In the genomic region with DNA sequence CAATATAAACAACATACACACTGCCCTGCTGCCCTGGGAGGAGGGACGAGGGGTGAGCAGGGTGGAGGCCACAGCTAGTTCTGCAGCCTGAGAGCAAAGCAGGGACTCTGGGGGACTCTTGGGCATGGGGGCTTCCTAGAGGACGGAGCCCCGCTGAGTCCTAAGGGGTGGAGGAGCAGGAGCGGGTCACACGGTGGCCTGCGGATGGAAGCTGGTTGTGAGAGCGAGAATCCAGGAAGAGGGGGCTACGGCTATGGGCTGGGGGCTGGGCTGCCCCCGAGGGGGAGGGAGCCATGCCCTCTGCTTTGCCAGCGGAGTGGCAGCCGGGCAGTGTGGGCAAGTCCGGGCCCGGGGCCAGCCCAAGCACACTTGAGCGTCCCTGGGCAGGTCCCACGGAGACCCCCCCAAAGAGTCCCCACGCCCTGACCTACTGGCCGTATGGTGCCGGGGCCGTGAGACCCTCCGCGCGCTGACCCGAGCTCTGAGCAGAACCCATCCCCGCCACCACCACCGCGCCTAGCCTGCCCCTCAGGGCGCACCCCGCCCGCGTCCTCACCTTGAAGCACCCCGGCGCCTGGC, we compare ENCODE assay signal across 15 cellular contexts. TPM values are rescaled to one million over a fixed set of nuclear protein-coding genes. Genes with fewer than 3 reads are reported as not detected.
DNase-seq lines count a peak whose midpoint lies in the region; ATAC-seq, FAIRE-seq and TF ChIP-seq lines count a peak whose summit lies in the region.
"Had no signal": no experiment of that assay in that cellular context is flagged by ENCODE, and none has a peak within 500 bp of the region (broad histone marks: within the 10 kb centered on the region; RNA-seq: fewer than 3 reads in every experiment).

No MANE protein-coding gene starts in this region.

- no peak for TF ChIP-seq CTCF in LNCaP clone FGC (IDR thresholded peaks at IDR 0.05; ENCODE audit: control insufficient read depth, extremely low read depth, insufficient read depth)
- TF ChIP-seq CTCF in H1 (IDR thresholded peaks at IDR 0.05; ENCODE audit: control extremely low read depth in 1 of 3, insufficient read depth in 1 of 3, low read depth in 1 of 3, low read length in 3 of 3) = no peak

- H3K14ac ChIP-seq in H1 (ENCODE audit: insufficient read length) = no peak overlapping the region

- no peaks in the 10 kb centered on the region for H3K79me2 ChIP-seq in H1 (ENCODE audit: control insufficient read depth in 1 of 2, insufficient read depth in 2 of 2, low read length in 2 of 2)

- no peaks in the 10 kb centered on the region for H3K79me1 ChIP-seq in H1 (ENCODE audit: low read depth, low read length)

- H3K4me3 ChIP-seq in LNCaP clone FGC (ENCODE audit: low read depth, low read length) = 0 out of 2 replicates have a peak overlapping the region, but pooled peaks have one; percentile 28
- peak overlapping the region; percentile 48 to 65 (median 58) for H3K4me3 ChIP-seq in H1 (ENCODE audit: extremely low read depth in 1 of 4, insufficient read depth in 2 of 4, low read depth in 3 of 4, low read length in 4 of 4)
- peak overlapping the region; percentile 63 for H3K4me3 ChIP-seq in mesodermal cell (ENCODE audit: extremely low read depth, insufficient read depth, low read length, poor library complexity, severe bottlenecking)
- H3K4me3 ChIP-seq in subcutaneous abdominal adipose tissue (ENCODE audit: low read depth in 1 of 5, low read length in 5 of 5) = peak overlapping the region; percentile 58 to 74 (median 68)

- H2AFZ ChIP-seq in H1 (ENCODE audit: low read length) = peak overlapping the region; percentile 85; the same call in 1 of the 2 replicates

- H3K4ac ChIP-seq in H1 (replicated peaks; ENCODE audit: insufficient read length, low read depth, low read length) = no peak overlapping the region

- no peak for ATAC-seq in HG03432 (IDR thresholded peaks at IDR 0.05; ENCODE audit: unreplicated experiment)
- ATAC-seq: activated CD4-positive, CD25-positive, alpha-beta regulatory T cell treated with anti-CD3 and anti-CD28 coated beads, Interleukin-2, amount 50 U/mL, for 24 hours had no signal

- DNase-seq in LNCaP clone FGC (ENCODE audit: low read depth) (no peak), H1 (ENCODE audit: low read depth in 1 of 2, low spot score in 2 of 2) (no peak), T-helper 9 cell (no peak), NCI-H345 treated with DMSO at 0.1 percent for 48 hours (lab: John Stamatoyannopoulos, UW; ENCODE audit: unreplicated experiment) (no peak), COLO668 (lab: John Stamatoyannopoulos, UW; ENCODE audit: unreplicated experiment) (no peak)
- DNase-seq: activated naive CD4-positive, alpha-beta T cell; NCI-H187 treated with DMSO at 0.1 percent for 48 hours; stimulated activated CD4-positive, alpha-beta T cell treated with anti-CD3 and anti-CD28 coated beads, Interleukin-2, amount 100 ng/mL, for 24 hours had no signal

- TF ChIP-seq EP300 in H1 (IDR thresholded peaks at IDR 0.05; ENCODE audit: borderline replicate concordance in 1 of 2, low read depth in 2 of 2, low read length in 2 of 2) = no peak

- H4K20me1 ChIP-seq in H1 (replicated peaks in 1 of 2; ENCODE audit: control insufficient read depth in 1 of 2, insufficient read depth in 2 of 2, low read length in 2 of 2) = no peaks in the 10 kb centered on the region

- CTCF ChIA-PET in H1 (lab: Charles Lee; ENCODE audit: partially characterized antibody) = interaction anchor here (0.6 to 45.1 kb wide), 5 partner anchors 5 to 117 kb away, joined by 3 to 1432 read pairs (median 6); partner anchors contain the start of genes ADAM33 and SIGLEC1

- H4K8ac ChIP-seq in H1 (ENCODE audit: extremely low read depth, insufficient read depth, low read length) = peak overlapping the region; percentile 79

- POLR2A ChIA-PET in H1 (lab: Charles Lee; ENCODE audit: partially characterized antibody) = interaction anchor here (1.1 to 1.7 kb wide), 3 partner anchors 9 to 70 kb away, joined by 3 to 4 read pairs (median 3); no protein-coding TSS in a partner anchor

- peak overlapping the region; percentile 71 to 76 for H3K4me2 ChIP-seq in H1 (ENCODE audit: insufficient read depth in 1 of 2, low read depth in 2 of 2, low read length in 2 of 2)

- peak overlapping the region; percentile 8 for H4K91ac ChIP-seq in H1 (replicated peaks; ENCODE audit: insufficient read length, low read length)

- peaks cover 11% of the 10 kb centered on the region for H3K23me2 ChIP-seq in H1 (ENCODE audit: low read depth, low read length)

- no peak overlapping the region for H2BK5ac ChIP-seq in H1 (ENCODE audit: low read depth, low read length)

- H3K56ac ChIP-seq in H1 (replicated peaks; ENCODE audit: insufficient read length, low read depth, low read length) = no peak overlapping the region

- H2AK5ac ChIP-seq in H1 (ENCODE audit: low read depth, low read length) = no peak overlapping the region

- 20% methylated on average over 23 of the region's 32 CpGs; no CpG with 5 or more reads in 1 of the 2 experiments for WGBS in H1 (ENCODE audit: extremely low coverage in 1 of 2, insufficient coverage in 1 of 2, insufficient read length in 1 of 2, insufficient replicate concordance in 2 of 2, low coverage in 1 of 2, low lambda C conversion rate in 2 of 2, missing lambda C conversion rate in 1 of 2), 2 experiments
- WGBS in mesodermal cell (ENCODE audit: insufficient coverage in 2 of 2), 2 experiments = 20 to 22% methylated on average over 21 to 31 of the region's 32 CpGs

- no peak for TF ChIP-seq POLR2A in H1 (IDR thresholded peaks at IDR 0.05; ENCODE audit: control extremely low read depth in 1 of 2, low read depth in 2 of 2, low read length in 2 of 2)

- peak overlapping the region; percentile 75 for H2BK15ac ChIP-seq in H1 (ENCODE audit: low read length)

- H3K36me3 ChIP-seq in H1 (ENCODE audit: control insufficient read depth in 2 of 4, insufficient read depth in 4 of 4, low read length in 3 of 4) = no peaks in the 10 kb centered on the region
- H3K36me3 ChIP-seq in mesodermal cell (ENCODE audit: control insufficient read depth, insufficient read depth, low read length) = no peaks in the 10 kb centered on the region
- no peaks in the 10 kb centered on the region for H3K36me3 ChIP-seq in subcutaneous abdominal adipose tissue (ENCODE audit: control insufficient read depth in 5 of 5, insufficient read depth in 5 of 5, low read length in 5 of 5)

- H4K5ac ChIP-seq in H1 (ENCODE audit: insufficient read length, low read depth, low read length) = no peak overlapping the region

- H2BK20ac ChIP-seq in H1 (ENCODE audit: low read length) = peak overlapping the region; percentile 72; the same call in 1 of the 2 replicates

- no peak for FAIRE-seq in H1 (lab: Jason Lieb, UNC)

- no peak overlapping the region for H2BK120ac ChIP-seq in H1 (replicated peaks; ENCODE audit: low read depth, low read length)

- no peak for TF ChIP-seq RAD21 in H1 (IDR thresholded peaks at IDR 0.05 in 1 of 2, conservative IDR thresholded peaks at IDR 0.05 in 1 of 2; ENCODE audit: low read depth in 2 of 2, low read length in 2 of 2)

- H3K18ac ChIP-seq in H1 (ENCODE audit: extremely low read depth, low read length) = no peak overlapping the region; the same call in 1 of the 2 replicates

- H3K9ac ChIP-seq in H1 (replicated peaks in 1 of 4; ENCODE audit: extremely low read depth in 1 of 4, low read depth in 3 of 4, low read length in 3 of 4) (no peak overlapping the region), subcutaneous abdominal adipose tissue (ENCODE audit: low read length in 5 of 5) (peak overlapping the region in 1 of 5 donors; percentile 16)

- H2BK12ac ChIP-seq in H1 (ENCODE audit: low read depth, low read length) = 0 out of 2 replicates have a peak overlapping the region, but pooled peaks have one; percentile 63

- H3K9me3 ChIP-seq in H1 (ENCODE audit: insufficient read depth in 2 of 2, low read depth in 1 of 2, low read length in 1 of 2) (no peaks in the 10 kb centered on the region), mesodermal cell (ENCODE audit: control insufficient read depth, low read length) (no peaks in the 10 kb centered on the region), subcutaneous abdominal adipose tissue (ENCODE audit: control insufficient read depth in 5 of 5, low read length in 5 of 5) (no peaks in the 10 kb centered on the region)

- H3K4me1 ChIP-seq in H1 (replicated peaks in 1 of 4; ENCODE audit: control insufficient read depth in 3 of 4, insufficient read depth in 4 of 4, low read length in 3 of 4) (peaks cover 5 to 32% (median 17%) of the 10 kb centered on the region in 4 experiments), mesodermal cell (ENCODE audit: control insufficient read depth, insufficient read depth, low read length, poor library complexity, severe bottlenecking) (peaks cover 32% of the 10 kb centered on the region), subcutaneous abdominal adipose tissue (ENCODE audit: control insufficient read depth in 5 of 5, insufficient read depth in 5 of 5, low read length in 5 of 5) (peaks cover 1 to 54% (median 41%) of the 10 kb centered on the region in 5 donors)

- H3K23ac ChIP-seq in H1 (ENCODE audit: insufficient read length) = no peak overlapping the region

- H3K27me3 ChIP-seq in H1 (replicated peaks in 1 of 4; ENCODE audit: control insufficient read depth in 3 of 4, extremely low read depth in 1 of 4, insufficient read depth in 3 of 4, low read length in 3 of 4) (peaks cover 0 to 13% (median 8%) of the 10 kb centered on the region in 4 experiments; a peak in 6 of 7 replicates), subcutaneous abdominal adipose tissue (ENCODE audit: control insufficient read depth in 5 of 5, insufficient read depth in 4 of 5, low read length in 5 of 5) (peaks cover 14 to 21% (median 18%) of the 10 kb centered on the region in 5 donors)

- H3K27ac ChIP-seq in H1 (ENCODE audit: low read depth, low read length) = no peak overlapping the region
- H3K27ac ChIP-seq in mesodermal cell (ENCODE audit: low read depth, low read length, severe bottlenecking) = peak overlapping the region; percentile 77
- peak overlapping the region; percentile 54 for H3K27ac ChIP-seq in subcutaneous abdominal adipose tissue (ENCODE audit: low read depth, low read length)
- H3K27ac ChIP-seq: HL-60 had no signal

RNA-seq across cellular contexts. Expression of gene ADAM33, which starts 0.4 kb away (rescaled TPM):
- total RNA-seq in H1 (2021; fragmentation: NEBNext Ultra II Directional; extraction: Animal tissue kit (Norgen Biotek cat#: 25700)) = 5.7 and 6.0 TPM in 2 replicates
- polyA plus RNA-seq in H1 (2011; rRNA removed) = 4.2 and 7.0 TPM in 2 replicates
- 5.8 TPM for polyA plus RNA-seq in H1 (2011; cell fraction: cytosol; rRNA removed)
- 49.2 TPM for polyA plus RNA-seq in H1 (2011; cell fraction: nucleus; rRNA removed)
- 4.7 to 8.5 TPM (median 6.9 TPM) in 4 replicates for polyA plus RNA-seq in H1 (2012, experiment 1 of 2)
- polyA plus RNA-seq in H1 (2012, experiment 2 of 2) = 3.2 TPM
- 4.5 TPM for polyA plus RNA-seq in H1 (2013, experiment 1 of 2)
- 4.1 TPM for polyA plus RNA-seq in H1 (2013, experiment 2 of 2)
- polyA minus RNA-seq in H1 (2011; rRNA and poly(A)+ RNA removed) = 1.6 and 2.3 TPM in 2 replicates
- 1.6 TPM for polyA minus RNA-seq in H1 (2011; cell fraction: cytosol; rRNA and poly(A)+ RNA removed)
- 10.8 TPM for polyA minus RNA-seq in H1 (2011; cell fraction: nucleus; rRNA and poly(A)+ RNA removed)
- polyA plus RNA-seq in mesodermal cell (2013, experiment 1 of 2) = 34.2 TPM
- polyA plus RNA-seq in mesodermal cell (2013, experiment 2 of 2) = 40.7 TPM

RNA-seq across cellular contexts. Expression of gene GFRA4, which starts 18.2 kb away (rescaled TPM):
- not detected in 2 replicates for total RNA-seq in H1 (2021; fragmentation: NEBNext Ultra II Directional; extraction: Animal tissue kit (Norgen Biotek cat#: 25700))
- 0.05 TPM in 1 of 2 replicates, not detected in the other for polyA plus RNA-seq in H1 (2011; rRNA removed)
- polyA plus RNA-seq in H1 (2011; cell fraction: cytosol; rRNA removed) = not detected
- 0.13 TPM for polyA plus RNA-seq in H1 (2011; cell fraction: nucleus; rRNA removed)
- polyA plus RNA-seq in H1 (2012, experiment 1 of 2) = not detected in 4 replicates
- polyA plus RNA-seq in H1 (2012, experiment 2 of 2) = not detected
- polyA plus RNA-seq in H1 (2013, experiment 1 of 2) = not detected
- polyA plus RNA-seq in H1 (2013, experiment 2 of 2) = not detected
- polyA minus RNA-seq in H1 (2011; rRNA and poly(A)+ RNA removed) = not detected in 2 replicates
- polyA minus RNA-seq in H1 (2011; cell fraction: cytosol; rRNA and poly(A)+ RNA removed) = not detected
- polyA minus RNA-seq in H1 (2011; cell fraction: nucleus; rRNA and poly(A)+ RNA removed) = not detected
- polyA plus RNA-seq in mesodermal cell (2013, experiment 1 of 2) = not detected
- not detected for polyA plus RNA-seq in mesodermal cell (2013, experiment 2 of 2)
- total RNA-seq: mesenteric fat pad, RPMI7951 had no signal

RNA-seq across cellular contexts. Expression of gene SIGLEC1, which starts 31.0 kb away (rescaled TPM):
- not detected in 2 replicates for total RNA-seq in H1 (2021; fragmentation: NEBNext Ultra II Directional; extraction: Animal tissue kit (Norgen Biotek cat#: 25700))
- 0.02 TPM in 2 replicates for polyA plus RNA-seq in H1 (2011; rRNA removed)
- not detected for polyA plus RNA-seq in H1 (2011; cell fraction: cytosol; rRNA removed)
- 0.04 TPM for polyA plus RNA-seq in H1 (2011; cell fraction: nucleus; rRNA removed)
- not detected in 4 replicates for polyA plus RNA-seq in H1 (2012, experiment 1 of 2)
- polyA plus RNA-seq in H1 (2012, experiment 2 of 2) = not detected
- polyA plus RNA-seq in H1 (2013, experiment 1 of 2) = not detected
- polyA plus RNA-seq in H1 (2013, experiment 2 of 2) = not detected
- not detected in 2 replicates for polyA minus RNA-seq in H1 (2011; rRNA and poly(A)+ RNA removed)
- not detected for polyA minus RNA-seq in H1 (2011; cell fraction: cytosol; rRNA and poly(A)+ RNA removed)
- not detected for polyA minus RNA-seq in H1 (2011; cell fraction: nucleus; rRNA and poly(A)+ RNA removed)
- not detected for polyA plus RNA-seq in mesodermal cell (2013, experiment 1 of 2)
- not detected for polyA plus RNA-seq in mesodermal cell (2013, experiment 2 of 2)
- total RNA-seq: RPMI7951 had no signal

RNA-seq across cellular contexts. Expression of gene HSPA12B, which starts 51.0 kb away (rescaled TPM):
- total RNA-seq in H1 (2021; fragmentation: NEBNext Ultra II Directional; extraction: Animal tissue kit (Norgen Biotek cat#: 25700)) = 4.3 and 4.9 TPM in 2 replicates
- 2.2 and 3.5 TPM in 2 replicates for polyA plus RNA-seq in H1 (2011; rRNA removed)
- 3.1 TPM for polyA plus RNA-seq in H1 (2011; cell fraction: cytosol; rRNA removed)
- 7.7 TPM for polyA plus RNA-seq in H1 (2011; cell fraction: nucleus; rRNA removed)
- polyA plus RNA-seq in H1 (2012, experiment 1 of 2) = 2.8 to 6.7 TPM (median 5.2 TPM) in 4 replicates
- 2.5 TPM for polyA plus RNA-seq in H1 (2012, experiment 2 of 2)
- 2.7 TPM for polyA plus RNA-seq in H1 (2013, experiment 1 of 2)
- polyA plus RNA-seq in H1 (2013, experiment 2 of 2) = 2.5 TPM
- 1.6 and 1.9 TPM in 2 replicates for polyA minus RNA-seq in H1 (2011; rRNA and poly(A)+ RNA removed)
- 2.5 TPM for polyA minus RNA-seq in H1 (2011; cell fraction: cytosol; rRNA and poly(A)+ RNA removed)
- 8.1 TPM for polyA minus RNA-seq in H1 (2011; cell fraction: nucleus; rRNA and poly(A)+ RNA removed)
- polyA plus RNA-seq in mesodermal cell (2013, experiment 1 of 2) = 1.7 TPM
- 1.4 TPM for polyA plus RNA-seq in mesodermal cell (2013, experiment 2 of 2)
- total RNA-seq: RPMI7951 had no signal
